Comparison of ENCODE assay signal across 15 cellular contexts in genomic region chr12:69901141-69901900, GRCh38.
DNase-seq lines count a peak whose midpoint lies in the region; ATAC-seq and TF ChIP-seq lines count a peak whose summit lies in the region.
"Had no signal": no experiment of that assay in that cellular context is flagged by ENCODE, and none has a peak within 500 bp of the region (broad histone marks: within the 10 kb centered on the region; RNA-seq: fewer than 3 reads in every experiment).

No MANE protein-coding gene starts in this region.

- H3K27ac ChIP-seq in RWPE2 (ENCODE audit: poor library complexity, severe bottlenecking), result no peak overlapping the region
- peak overlapping the region; percentile 32 for H3K27ac ChIP-seq in epithelial cell of prostate
- H3K27ac ChIP-seq: lower lobe of right lung, ovary, stomach, thyroid gland had no signal

- no peaks in the 10 kb centered on the region for H3K27me3 ChIP-seq in RWPE2 (ENCODE audit: insufficient read depth, poor library complexity, severe bottlenecking)
- H3K27me3 ChIP-seq: heart left ventricle, ovary, stomach, thyroid gland had no signal

- peaks cover 16% of the 10 kb centered on the region for H3K4me1 ChIP-seq in RWPE2 (ENCODE audit: insufficient read depth, poor library complexity, severe bottlenecking)

- ATAC-seq in RWPE2 (ENCODE audit: low read depth), result no peak
- ATAC-seq in HG02970 (IDR thresholded peaks at IDR 0.05; ENCODE audit: low FRiP score, unreplicated experiment), result no peak
- no peak for ATAC-seq in HG03469 (IDR thresholded peaks at IDR 0.05; ENCODE audit: unreplicated experiment)
- ATAC-seq in GM21367 (IDR thresholded peaks at IDR 0.05; ENCODE audit: unreplicated experiment), result no peak
- ATAC-seq: activated T-cell treated with anti-CD3 and anti-CD28 coated beads, Interleukin-2, amount 50 U/mL, for 4 hours had no signal

- DNase-seq in EL, result peak; percentile 36
- peak; percentile 25 for DNase-seq in NAMALWA (ENCODE audit: low spot score)
- DNase-seq in RWPE2 (ENCODE audit: low spot score), result no peak
- no peak for DNase-seq in epithelial cell of prostate (ENCODE audit: low read depth, low spot score)
- DNase-seq in effector CD8-positive, alpha-beta T cell (lab: John Stamatoyannopoulos, UW), result no peak

- H3K4me3 ChIP-seq in RWPE2 (ENCODE audit: severe bottlenecking), result no peak overlapping the region
- H3K4me3 ChIP-seq: heart left ventricle, lower lobe of right lung, ovary, smooth muscle cell, stomach, thyroid gland had no signal

- H3K9me3 ChIP-seq in RWPE2 (ENCODE audit: severe bottlenecking), result no peaks in the 10 kb centered on the region
- H3K9me3 ChIP-seq: heart left ventricle, lower lobe of right lung, ovary, stomach, thyroid gland had no signal

- peak; percentile 2 for TF ChIP-seq CTCF in RWPE2 (IDR thresholded peaks at IDR 0.05; ENCODE audit: poor library complexity, severe bottlenecking)

- H3K36me3 ChIP-seq in RWPE2 (ENCODE audit: low read depth), result no peaks in the 10 kb centered on the region
- H3K36me3 ChIP-seq: heart left ventricle, lower lobe of right lung, ovary, stomach, thyroid gland had no signal

Comparison
In these comparisons a context has a peak if more than half of its experiments do, and no peak if none do; other contexts are left out.
1. DNase-seq: peak in EL (single experiment) and NAMALWA (single experiment); none in RWPE2 (single experiment), epithelial cell of prostate (single experiment) and effector CD8-positive, alpha-beta T cell (single experiment).